In genomic region chr15:81111510-81112375, GRCh38 we compare ENCODE assay signal across 13 cellular contexts. TPM values are rescaled to one million over a fixed set of nuclear protein-coding genes. Genes with fewer than 3 reads are reported as not detected.
A peak's percentile ranks its signal among the peaks of the same experiment; 100 is the strongest.
DNase-seq lines count a peak whose midpoint lies in the region; ATAC-seq, FAIRE-seq and TF ChIP-seq lines count a peak whose summit lies in the region.
"Had no signal": no experiment of that assay in that cellular context is flagged by ENCODE, and none has a peak within 500 bp of the region (broad histone marks: within the 10 kb centered on the region; RNA-seq: fewer than 3 reads in every experiment).

No MANE protein-coding gene starts in this region.

- H2AFZ ChIP-seq in GM12878 (ENCODE audit: control insufficient read depth, low read depth, low read length) (no peak overlapping the region), H9 (ENCODE audit: low read length) (no peak overlapping the region)

- TF ChIP-seq CTCF in GM12878 (IDR thresholded peaks at IDR 0.05 in 2 of 3, conservative IDR thresholded peaks at IDR 0.05 in 1 of 3; ENCODE audit: control insufficient read depth in 2 of 3, extremely low read depth in 1 of 3, insufficient read depth in 1 of 3, low read depth in 3 of 3, low read length in 3 of 3) (no peak), pancreas (IDR thresholded peaks at IDR 0.05) (no peak), H9 (conservative IDR thresholded peaks at IDR 0.05) (no peak)

- H3K79me2 ChIP-seq in GM12878 (ENCODE audit: control insufficient read depth, insufficient read depth, low read length), result no peaks in the 10 kb centered on the region
- H3K79me2 ChIP-seq in H9 (ENCODE audit: insufficient read depth, low read length), result no peaks in the 10 kb centered on the region

- no peak overlapping the region for H4K8ac ChIP-seq in H9 (replicated peaks; ENCODE audit: insufficient read length, low read depth, low read length)

- no peak overlapping the region for H3T11ph ChIP-seq in H9 (ENCODE audit: low read length)

- no peak overlapping the region for H2BK12ac ChIP-seq in H9 (ENCODE audit: insufficient read length, low read depth, low read length)

- H2BK20ac ChIP-seq in H9 (ENCODE audit: low read depth, low read length, poor library complexity, severe bottlenecking), result no peak overlapping the region

- no peak for TF ChIP-seq EP300 in GM12878 (IDR thresholded peaks at IDR 0.05; ENCODE audit: borderline replicate concordance in 1 of 2, control insufficient read depth in 1 of 2, low read depth in 2 of 2, low read length in 2 of 2)

- H2BK5ac ChIP-seq in H9 (ENCODE audit: insufficient read length, low read length), result no peak overlapping the region

- H4K20me1 ChIP-seq in GM12878 (ENCODE audit: control insufficient read depth, insufficient read depth) (peaks cover 3% of the 10 kb centered on the region; the same call in 1 of the 2 replicates), H9 (ENCODE audit: control insufficient read depth, insufficient read depth, insufficient read length) (no peaks in the 10 kb centered on the region)

- RAD21 ChIA-PET in GM12878 (lab: Charles Lee; ENCODE audit: unreplicated experiment), result interaction anchor here (0.9 to 10.1 kb wide), 4 partner anchors 43 to 154 kb away, joined by 3 to 130 read pairs (median 3); no protein-coding TSS in a partner anchor

- H4K5ac ChIP-seq in H9 (ENCODE audit: insufficient read length, low read depth, low read length), result no peak overlapping the region

- no peaks in the 10 kb centered on the region for H3K27me3 ChIP-seq in GM12878 (replicated peaks in 1 of 2; ENCODE audit: control insufficient read depth in 2 of 2, insufficient read depth in 2 of 2, low read length in 1 of 2)
- no peaks in the 10 kb centered on the region for H3K27me3 ChIP-seq in pancreas
- H3K27me3 ChIP-seq in H9 (ENCODE audit: insufficient read depth, low read length), result no peaks in the 10 kb centered on the region

- no peak for TF ChIP-seq RAD21 in GM12878 (IDR thresholded peaks at IDR 0.05; ENCODE audit: insufficient read depth, low read depth, low read length)

- no peaks in the 10 kb centered on the region for H3K36me3 Mint-ChIP-seq in H9 (ENCODE audit: insufficient read depth in 1 of 3, low read depth in 3 of 3)

- SMC1A ChIA-PET in GM12878 (lab: Charles Lee; ENCODE audit: uncharacterized antibody, unreplicated experiment), result interaction anchor here (0.5 to 4.1 kb wide), 7 partner anchors 40 to 163 kb away, joined by 3 to 27 read pairs (median 4); no protein-coding TSS in a partner anchor

- WGBS in GM12878 (ENCODE audit: insufficient coverage, insufficient replicate concordance, low lambda C conversion rate, missing lambda C conversion rate), result 39% methylated on average over 6 of the region's 6 CpGs
- 81 to 85% methylated on average over 6 of the region's 6 CpGs for WGBS in pancreas, 2 donors
- WGBS in H9 (ENCODE audit: extremely low coverage, insufficient read length, low lambda C conversion rate), result no CpG with 5 or more reads among the region's 6 CpGs

- no TSS peak for BruUV-seq in GM12878 (replicated peaks; lab: Mats Ljungman, UMichigan)

- H3K27ac Mint-ChIP-seq in H9, result no peak overlapping the region; a peak in 1 of 7 replicates

- ATAC-seq in GM18498 (IDR thresholded peaks at IDR 0.05; ENCODE audit: unreplicated experiment) (peak; percentile 78), GM19468 (IDR thresholded peaks at IDR 0.05; ENCODE audit: extremely low read depth, unreplicated experiment) (peak; percentile 51), HG03025 (IDR thresholded peaks at IDR 0.05; ENCODE audit: low FRiP score, unreplicated experiment) (peak; percentile 93), GM12878 (peak; percentile 96), pancreas (no peak)

- FAIRE-seq in GM12878 (lab: Jason Lieb, UNC) (peak; percentile 100), pancreas (lab: Jason Lieb, UNC) (no peak)

- no peak overlapping the region for H4K91ac ChIP-seq in H9 (ENCODE audit: insufficient read length, low read depth, low read length)

- H3K27me3 Mint-ChIP-seq in H9 (ENCODE audit: low read depth), result peaks cover 1% of the 10 kb centered on the region; the same call in 1 of the 2 replicates

- H3K27ac ChIP-seq in GM12878 (ENCODE audit: control insufficient read depth, insufficient read depth) (no peak overlapping the region), pancreas (no peak overlapping the region), H9 (ENCODE audit: insufficient read length, low read depth, low read length) (no peak overlapping the region)
- H3K27ac ChIP-seq: SK-N-MC had no signal

- H2BK15ac ChIP-seq in H9 (ENCODE audit: low read depth, low read length), result no peak overlapping the region

- no peak overlapping the region for H2BK120ac ChIP-seq in H9 (ENCODE audit: low read depth, low read length, poor library complexity, severe bottlenecking)

- in situ Hi-C loops in GM12878 (cut with MboI), result no loop called here

- DNase-seq in GM12878 (ENCODE audit: low read depth, low spot score), result peak; percentile 43
- DNase-seq in cerebellar nuclear complex (lab: John Stamatoyannopoulos, UW), result no peak
- DNase-seq in pancreas, result no peak
- DNase-seq in H9, result no peak
- DNase-seq in COR-L47 (lab: John Stamatoyannopoulos, UW), result no peak
- DNase-seq: activated T-cell treated with anti-CD3 and anti-CD28 coated beads for 4 hours, NCI-H1436 treated with DMSO at 0.1 percent for 48 hours had no signal

- no peak overlapping the region for H3K56ac ChIP-seq in H9 (ENCODE audit: insufficient read length, low read depth, low read length)

- no peak overlapping the region for H3K23ac ChIP-seq in H9 (ENCODE audit: insufficient read length, low read depth, low read length)

- no peak overlapping the region for H2AK5ac ChIP-seq in H9 (ENCODE audit: insufficient read length, low read length)

- H3K9me3 Mint-ChIP-seq in H9, result no peaks in the 10 kb centered on the region; a peak in 2 of 5 replicates
- H3K9me3 Mint-ChIP-seq: central memory CD8-positive, alpha-beta T cell; neural crest cell had no signal

- H3K9ac ChIP-seq in GM12878 (ENCODE audit: control insufficient read depth, insufficient read depth, low read length), result no peak overlapping the region
- H3K9ac ChIP-seq in H9 (ENCODE audit: extremely low read depth, insufficient read length, low read length), result no peak overlapping the region

- peaks cover 11% of the 10 kb centered on the region for H3K4me1 ChIP-seq in GM12878 (ENCODE audit: control insufficient read depth, insufficient read depth, low read length)
- H3K4me1 ChIP-seq in pancreas, result peaks cover 12 to 19% (median 16%) of the 10 kb centered on the region in 3 donors
- H3K4me1 ChIP-seq in H9 (ENCODE audit: insufficient read depth, low read length), result no peaks in the 10 kb centered on the region; the same call in 1 of the 2 replicates

- no peaks in the 10 kb centered on the region for H3K36me3 ChIP-seq in GM12878 (ENCODE audit: control insufficient read depth in 2 of 2, insufficient read depth in 2 of 2, low read length in 1 of 2)
- no peaks in the 10 kb centered on the region for H3K36me3 ChIP-seq in pancreas

- intact Hi-C loops in GM12878 (cut with micrococcal nuclease; ENCODE audit: unreplicated experiment), result loop anchor here (2.0 kb wide), 1 partner anchor 289 kb away; no protein-coding TSS in a partner anchor
- intact Hi-C loops in pancreas (cut with DNase I), result no loop called here

- H3K4ac ChIP-seq in H9 (ENCODE audit: low read depth, low read length), result no peak overlapping the region

- no peak overlapping the region for H3K14ac ChIP-seq in H9 (ENCODE audit: insufficient read depth, low read length)

- POLR2A ChIA-PET in GM12878 (lab: Charles Lee), result interaction anchor here (0.5 kb wide), 1 partner anchor 594 kb away, joined by 3 read pairs; no protein-coding TSS in a partner anchor

- no peak overlapping the region for H3K18ac ChIP-seq in H9 (ENCODE audit: insufficient read length, low read depth, low read length)

- H3K23me2 ChIP-seq in H9 (ENCODE audit: insufficient read length, low read depth, low read length, poor library complexity, severe bottlenecking), result no peaks in the 10 kb centered on the region

- H3K79me1 ChIP-seq in H9 (ENCODE audit: insufficient read depth, low read depth, low read length, poor library complexity, severe bottlenecking), result no peaks in the 10 kb centered on the region

- H3K4me3 ChIP-seq in GM12878, result no peak overlapping the region
- H3K4me3 ChIP-seq in pancreas, result no peak overlapping the region
- H3K4me3 ChIP-seq: SK-N-MC had no signal

- no peaks in the 10 kb centered on the region; the same call in 1 of the 3 replicates for H3K9me3 ChIP-seq in GM12878 (replicated peaks; ENCODE audit: control insufficient read depth, insufficient read depth, low read length)
- no peaks in the 10 kb centered on the region for H3K9me3 ChIP-seq in pancreas
- no peaks in the 10 kb centered on the region for H3K9me3 ChIP-seq in H9 (ENCODE audit: control insufficient read depth, low read depth, low read length)

- no peak for TF ChIP-seq POLR2A in GM12878 (IDR thresholded peaks at IDR 0.05; ENCODE audit: low read depth, low read length)

- CTCF ChIA-PET in GM12878 (lab: Yijun Ruan, JAX), result interaction anchor here (0.6 to 19.0 kb wide), 8 partner anchors 8 to 996 kb away, joined by 3 to 438 read pairs (median 3); no protein-coding TSS in a partner anchor

- H3K4me2 ChIP-seq in GM12878 (ENCODE audit: control insufficient read depth, insufficient read depth), result peak overlapping the region; percentile 54; the same call in 1 of the 2 replicates
- H3K4me2 ChIP-seq in H9 (ENCODE audit: insufficient read depth, insufficient read length, low read length), result no peak overlapping the region

- no peak overlapping the region for H3K4me3 Mint-ChIP-seq in H9
- H3K4me3 Mint-ChIP-seq: central memory CD8-positive, alpha-beta T cell; neural crest cell had no signal

- H3K4me1 Mint-ChIP-seq in H9, result peaks cover 16 to 17% of the 10 kb centered on the region in 2 experiments
- H3K4me1 Mint-ChIP-seq: central memory CD8-positive, alpha-beta T cell; neural crest cell had no signal

RNA-seq across cellular contexts. Expression of gene CFAP161, which starts 22.3 kb away (rescaled TPM):
- not detected in 2 replicates for total RNA-seq in GM12878 (2013; cell fraction: nucleolus; rRNA removed)
- total RNA-seq in GM12878 (2014; rRNA removed) (not detected in 2 replicates), GM12878 (2014; rRNA removed; fragmentation: Illumina TruSeq; extraction: Trizol) (0.31 TPM in 1 of 2 replicates, not detected in the other), GM12878 (2021) (not detected in 2 replicates), pancreas (under 1 TPM in 5 of 6 donors, not detected in 1; 0.14 to 0.25 (median 0.17) TPM), H9 (2021) (0.24 TPM in 1 of 2 replicates, not detected in the other)
- not detected for polyA plus RNA-seq in GM12878 (2011; ENCODE audit: low read depth)
- polyA plus RNA-seq in GM12878 (2011; rRNA removed) (not detected in 2 replicates), GM12878 (2014; fragmentation: Illumina TruSeq; extraction: Trizol) (not detected in 2 replicates), GM12878 (2014; fragmentation: Nextera tagmentation; extraction: Ambion mirVana) (not detected), GM12878 (2014; rRNA removed) (not detected in 2 replicates), GM12878 (2016; fragmentation: Nextera tagmentation; extraction: Ambion mirVana) (not detected), pancreas (under 1 TPM; 0.08 to 0.12 TPM)
- polyA plus RNA-seq in GM12878 (2011; cell fraction: cytosol; rRNA removed), result not detected in 2 replicates
- not detected in 2 replicates for polyA plus RNA-seq in GM12878 (2011; cell fraction: nucleus; rRNA removed)
- polyA plus RNA-seq in GM12878 (2012), result not detected in 2 replicates
- 0.21 and 0.29 TPM in 2 replicates for polyA minus RNA-seq in GM12878 (2011; rRNA and poly(A)+ RNA removed)
- polyA minus RNA-seq in GM12878 (2011; cell fraction: cytosol; rRNA and poly(A)+ RNA removed), result not detected in 2 replicates
- polyA minus RNA-seq in GM12878 (2011; cell fraction: nucleus; rRNA and poly(A)+ RNA removed), result not detected in 2 replicates
- total RNA-seq: neural crest cell had no signal

Comparison
In these comparisons a context has a peak if more than half of its experiments do, and no peak if none do; other contexts are left out.
1. ATAC-seq: peak in GM18498 (single experiment), GM19468 (single experiment), HG03025 (single experiment) and GM12878 (single experiment); none in pancreas (0 of 4).